In genomic region chr3:179653777-179654117, GRCh38 we compare ENCODE assay signal across 8 cellular contexts. TPM values are rescaled to one million over a fixed set of nuclear protein-coding genes. Genes with fewer than 3 reads are reported as not detected.
DNase-seq lines count a peak whose midpoint lies in the region; TF ChIP-seq lines count a peak whose summit lies in the region.

No MANE protein-coding gene starts in this region.

- POLR2A ChIA-PET in GM10248 (lab: Yijun Ruan, JAX): interaction anchor here (0.7 kb wide), 1 partner anchor 60 kb away, joined by 4 read pairs; no protein-coding TSS in a partner anchor

- no peaks in the 10 kb centered on the region for H3K27me3 ChIP-seq in WERI-Rb-1 (ENCODE audit: insufficient read depth, low read depth, severe bottlenecking)
- no peaks in the 10 kb centered on the region for H3K27me3 ChIP-seq in esophagus muscularis mucosa
- no peaks in the 10 kb centered on the region for H3K27me3 ChIP-seq in ovary

- no peak for TF ChIP-seq CTCF in WERI-Rb-1 (IDR thresholded peaks at IDR 0.05; ENCODE audit: low read depth, low read length)
- no peak for TF ChIP-seq CTCF in esophagus muscularis mucosa (IDR thresholded peaks at IDR 0.05)
- no peak for TF ChIP-seq CTCF in ovary (IDR thresholded peaks at IDR 0.05)
- TF ChIP-seq CTCF in GM13976 (IDR thresholded peaks at IDR 0.05; ENCODE audit: borderline replicate concordance, control extremely low read depth, extremely low read depth, insufficient read depth, missing control alignments): no peak
- no peak for TF ChIP-seq CTCF in GM10248 (IDR thresholded peaks at IDR 0.05; ENCODE audit: control extremely low read depth, extremely low read depth, low read depth, missing control alignments)

- DNase-seq in NCI-H1694 (lab: John Stamatoyannopoulos, UW) (peak; percentile 22), NCI-H1694 treated with DMSO at 0.1 percent for 48 hours (lab: John Stamatoyannopoulos, UW) (no peak), WERI-Rb-1 (no peak), esophagus muscularis mucosa (ENCODE audit: extremely low spot score) (no peak), ovary (peak in 4 of 5 donors; percentile 19 to 51 (median 40)), GM13976 (ENCODE audit: low spot score) (no peak), GM10248 (ENCODE audit: extremely low spot score) (no peak), middle frontal gyrus (ENCODE audit: extremely low spot score, low spot score) (no peak)

- 2% methylated on average over 15 of the region's 15 CpGs for WGBS in esophagus muscularis mucosa
- WGBS in ovary, 3 donors: 0 to 1% (median 0%) methylated on average over 15 of the region's 15 CpGs

- peak overlapping the region; percentile 90 for H3K27ac ChIP-seq in WERI-Rb-1
- peak overlapping the region; percentile 95 to 97 (median 96) for H3K27ac ChIP-seq in esophagus muscularis mucosa (replicated peaks in 1 of 4)
- H3K27ac ChIP-seq in ovary: peak overlapping the region; percentile 96 to 98

- CTCF ChIA-PET in GM10248 (lab: Yijun Ruan, JAX): no interaction called here

- TF ChIP-seq EP300 in esophagus muscularis mucosa (IDR thresholded peaks at IDR 0.05) (no peak), ovary (IDR thresholded peaks at IDR 0.05) (no peak)

- H3K36me3 ChIP-seq in WERI-Rb-1: peaks cover 16% of the 10 kb centered on the region
- no peaks in the 10 kb centered on the region for H3K36me3 ChIP-seq in esophagus muscularis mucosa
- no peaks in the 10 kb centered on the region for H3K36me3 ChIP-seq in ovary

- TF ChIP-seq POLR2A in esophagus muscularis mucosa (IDR thresholded peaks at IDR 0.05; ENCODE audit: low read depth) (no peak), ovary (IDR thresholded peaks at IDR 0.05) (no peak)

- H3K4me3 ChIP-seq in WERI-Rb-1 (ENCODE audit: low read depth, low read length) (peak overlapping the region; percentile 93), esophagus muscularis mucosa (peak overlapping the region; percentile 86 to 94 (median 89)), ovary (peak overlapping the region; percentile 87)

- H3K9me3 ChIP-seq in WERI-Rb-1 (ENCODE audit: severe bottlenecking) (no peaks in the 10 kb centered on the region), esophagus muscularis mucosa (no peaks in the 10 kb centered on the region), ovary (no peaks in the 10 kb centered on the region)

- H3K4me1 ChIP-seq in esophagus muscularis mucosa: peaks cover 6 to 32% (median 17%) of the 10 kb centered on the region in 4 donors
- peaks cover 6% of the 10 kb centered on the region for H3K4me1 ChIP-seq in ovary (ENCODE audit: insufficient read depth)

- in situ Hi-C loops in GM13976 (cut with MboI; ENCODE audit: low sequenced_read_pairs, unreplicated experiment): no loop called here

- intact Hi-C loops in esophagus muscularis mucosa (cut with DNase I) (loop anchor here (5.0 kb wide), 1 partner anchor 46 kb away; no protein-coding TSS in a partner anchor), ovary (cut with DNase I) (no loop called here)

RNA-seq across cellular contexts. Expression of gene USP13, which starts 0.9 kb away (rescaled TPM):
- 10 to 100 TPM in 3 of 4 donors, 1 to 10 TPM in 1; 8.7 to 15.1 (median 11.9) TPM for total RNA-seq in esophagus muscularis mucosa
- 10 to 100 TPM; 13.1 to 26.3 (median 19.9) TPM for total RNA-seq in ovary
- 10 to 100 TPM in 1 of 2 donors, 1 to 10 TPM in 1; 7.0 to 17.5 TPM for polyA plus RNA-seq in ovary

RNA-seq across cellular contexts. Expression of gene NDUFB5, which starts 49.2 kb away (rescaled TPM):
- total RNA-seq in esophagus muscularis mucosa (100 to 1,000 TPM in 1 of 4 donors, 10 to 100 TPM in 3; 62.7 to 112 (median 83.1) TPM), ovary (100 to 1,000 TPM in 1 of 7 donors, 10 to 100 TPM in 6; 66.6 to 102 (median 71.8) TPM)
- polyA plus RNA-seq in ovary: 100 to 1,000 TPM in 1 of 2 donors, 10 to 100 TPM in 1; 66.7 to 185 TPM

RNA-seq across cellular contexts. Expression of gene MRPL47, which starts 49.3 kb away (rescaled TPM):
- total RNA-seq in esophagus muscularis mucosa (10 to 100 TPM; 24.4 to 33.6 (median 30.6) TPM), ovary (10 to 100 TPM; 13.1 to 27.4 (median 21.8) TPM)
- polyA plus RNA-seq in ovary: 10 to 100 TPM; 19.9 to 30.6 TPM

Comparison
In these comparisons a context has a peak if more than half of its experiments do, and no peak if none do; other contexts are left out.
1. DNase-seq: peak in NCI-H1694 (single experiment) and ovary (4 of 5); none in NCI-H1694 treated with DMSO at 0.1 percent for 48 hours (single experiment), WERI-Rb-1 (single experiment), esophagus muscularis mucosa (single experiment), GM13976 (single experiment), GM10248 (single experiment) and middle frontal gyrus (single experiment).
2. Peak in every context shown above with its lines, with median percentiles within 50 percentile points of each other: H3K27ac ChIP-seq and H3K4me3 ChIP-seq.